Comparison of ENCODE assay signal across 37 cellular contexts in the genomic region with DNA sequence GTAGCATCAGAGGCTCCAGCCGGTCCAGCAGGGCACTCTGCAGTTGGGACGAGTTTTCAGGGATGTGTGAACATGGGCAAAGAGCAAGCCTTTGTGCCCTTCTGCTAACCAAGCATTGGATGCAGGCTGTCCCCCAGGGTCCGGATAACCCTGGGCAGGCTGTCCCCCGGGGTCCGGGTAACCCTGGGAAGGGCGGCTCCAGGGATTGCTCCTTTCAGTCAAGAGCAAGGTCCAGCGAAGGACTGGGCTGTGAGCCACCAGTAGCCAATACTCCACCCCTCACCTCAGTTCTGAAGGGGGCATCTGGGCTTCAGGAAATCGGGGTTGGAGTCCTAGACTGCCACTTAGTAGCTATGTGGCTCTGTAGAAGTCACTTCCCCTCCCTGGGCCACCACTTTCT.
"Had no signal": no experiment of that assay in that cellular context is flagged by ENCODE, and none has a peak within 500 bp of the region (broad histone marks: within the 10 kb centered on the region; RNA-seq: fewer than 3 reads in every experiment).

No MANE protein-coding gene starts in this region.

- H3K4me3 Mint-ChIP-seq: activated B cell treated with CpG ODN at 0.5 μM for 24 hours; activated CD4-positive, alpha-beta memory T cell treated with anti-CD3 and anti-CD28 coated beads for 36 hours; activated CD4-positive, alpha-beta T cell treated with anti-CD3 and anti-CD28 coated beads, Interleukin-2, amount 10 ng/mL, durations not matched to agents 24 days and 14 days; activated CD8-positive, alpha-beta T cell treated with anti-CD3 and anti-CD28 coated beads for 36 hours; activated naive CD4-positive, alpha-beta T cell treated with anti-CD3 and anti-CD28 coated beads for 36 hours; activated naive CD8-positive, alpha-beta T cell treated with anti-CD3 and anti-CD28 coated beads for 36 hours; activated T-cell treated with anti-CD3 and anti-CD28 coated beads, Interleukin-2, amount 50 U/mL, for 4 hours; activated T-cell treated with anti-CD3 and anti-CD28 coated beads, Interleukin-2, amount 50 U/mL, for 72 hours; activated T-helper 1 cell treated with anti-CD3 and anti-CD28 coated beads, Interleukin-12 subunit alpha, Interleukin-12 subunit beta, Interleukin-2, Interleukin-4 antibody, amounts not matched to agents 30 ng/mL and 10 ng/mL and 1 ng/mL, durations not matched to agents 14 hours and 24 hours and 36 hours; activated T-helper 17 cell treated with anti-CD3 and anti-CD28 coated beads, Interleukin-2, amount 50 U/mL, for 72 hours; central memory CD8-positive, alpha-beta T cell; T-helper 1 cell treated with Interleukin-12 subunit alpha and Interleukin-12 subunit beta and Interleukin-4 antibody, amounts not matched to agents 30 μg/mL and 1 μg/mL, for 36 hours; T-helper 2 cell treated with Interferon-gamma antibody and Interleukin-4, amounts not matched to agents 5 μg/mL and 100 μg/mL, for 36 hours had no signal

- ATAC-seq: activated CD8-positive, alpha-beta T cell treated with anti-CD3 and anti-CD28 coated beads for 36 hours; activated naive CD4-positive, alpha-beta T cell treated with anti-CD3 and anti-CD28 coated beads, Interleukin-2, amount 50 U/mL, for 72 hours; activated T-cell treated with anti-CD3 and anti-CD28 coated beads, Interleukin-2, amount 50 U/mL, for 4 hours; activated T-cell treated with anti-CD3 and anti-CD28 coated beads, Interleukin-2, amount 50 U/mL, for 72 hours; activated T-helper 17 cell treated with anti-CD3 and anti-CD28 coated beads, Interleukin-2, amount 50 U/mL, for 72 hours; body of pancreas had no signal

- H3K36me3 Mint-ChIP-seq: activated CD4-positive, alpha-beta memory T cell treated with anti-CD3 and anti-CD28 coated beads for 36 hours; activated naive CD4-positive, alpha-beta T cell treated with anti-CD3 and anti-CD28 coated beads, Interleukin-2, amount 50 U/mL, for 72 hours; activated naive CD8-positive, alpha-beta T cell treated with anti-CD3 and anti-CD28 coated beads for 36 hours had no signal

- H3K4me1 Mint-ChIP-seq: activated B cell treated with CpG ODN at 0.5 μM for 24 hours; activated CD4-positive, alpha-beta T cell treated with anti-CD3 and anti-CD28 coated beads, Interleukin-2, amount 10 ng/mL, durations not matched to agents 24 days and 14 days; activated naive CD8-positive, alpha-beta T cell treated with anti-CD3 and anti-CD28 coated beads for 36 hours; activated T-helper 17 cell treated with anti-CD3 and anti-CD28 coated beads, Interleukin-2, amount 50 U/mL, for 72 hours; central memory CD8-positive, alpha-beta T cell had no signal

- H3K27ac ChIP-seq: adrenal gland, body of pancreas, brain microvascular endothelial cell, cardiac muscle cell, VCaP had no signal

- H3K9me3 Mint-ChIP-seq: activated B cell treated with CpG ODN at 0.5 μM for 24 hours; activated CD4-positive, alpha-beta memory T cell treated with anti-CD3 and anti-CD28 coated beads for 36 hours; activated CD4-positive, alpha-beta T cell treated with anti-CD3 and anti-CD28 coated beads, Interleukin-2, amount 10 ng/mL, durations not matched to agents 24 days and 14 days; activated CD8-positive, alpha-beta T cell treated with anti-CD3 and anti-CD28 coated beads for 36 hours; activated naive CD4-positive, alpha-beta T cell treated with anti-CD3 and anti-CD28 coated beads for 36 hours; activated naive CD4-positive, alpha-beta T cell treated with anti-CD3 and anti-CD28 coated beads, Interleukin-2, amount 50 U/mL, for 72 hours; activated naive CD8-positive, alpha-beta T cell treated with anti-CD3 and anti-CD28 coated beads for 36 hours; activated T-cell treated with anti-CD3 and anti-CD28 coated beads, Interleukin-2, amount 50 U/mL, for 4 hours; activated T-helper 1 cell treated with anti-CD3 and anti-CD28 coated beads, Interleukin-12 subunit alpha, Interleukin-12 subunit beta, Interleukin-2, Interleukin-4 antibody, amounts not matched to agents 30 ng/mL and 10 ng/mL and 1 ng/mL, durations not matched to agents 14 hours and 24 hours and 36 hours; T-helper 2 cell treated with Interferon-gamma antibody and Interleukin-4, amounts not matched to agents 5 μg/mL and 100 μg/mL, for 36 hours had no signal

- H3K9me3 ChIP-seq: adrenal gland, body of pancreas had no signal

- DNase-seq: activated B cell treated with CpG ODN at 0.5 μM for 24 hours; activated CD4-positive, alpha-beta memory T cell treated with anti-CD3 and anti-CD28 coated beads for 36 hours; activated CD4-positive, alpha-beta T cell treated with anti-CD3 and anti-CD28 coated beads for 4 hours; activated CD4-positive, alpha-beta T cell treated with anti-CD3 and anti-CD28 coated beads, Interleukin-2, amount 10 ng/mL, durations not matched to agents 24 days and 14 days; activated CD4-positive, alpha-beta T cell treated with anti-CD3 and anti-CD28 coated beads, Interleukin-2, amount 50 U/mL, for 1 hour; activated CD4-positive, alpha-beta T cell treated with anti-CD3 and anti-CD28 coated beads, Interleukin-2, amount 50 U/mL, for 4 hours; activated CD4-positive, CD25-positive, alpha-beta regulatory T cell treated with anti-CD3 and anti-CD28 coated beads, Interleukin-2, amount 50 U/mL, for 72 hours; activated CD8-positive, alpha-beta memory T cell treated with anti-CD3 and anti-CD28 coated beads, Interleukin-2, amount 50 U/mL, for 4 hours; activated CD8-positive, alpha-beta T cell treated with anti-CD3 and anti-CD28 coated beads for 36 hours; activated effector memory CD4-positive, alpha-beta T cell treated with anti-CD3 and anti-CD28 coated beads, Interleukin-2, amount 50 U/mL, for 16 hours; activated gamma-delta T cell treated with Interleukin-2 at 50 U/mL for 16 hours; activated naive CD4-positive, alpha-beta T cell; activated naive CD4-positive, alpha-beta T cell treated with anti-CD3 and anti-CD28 coated beads for 36 hours; activated naive CD4-positive, alpha-beta T cell treated with anti-CD3 and anti-CD28 coated beads, Interleukin-2, amount 50 U/mL, for 16 hours; activated naive CD8-positive, alpha-beta T cell treated with anti-CD3 and anti-CD28 coated beads for 36 hours; activated T-cell treated with anti-CD3 and anti-CD28 coated beads for 4 hours; activated T-cell treated with anti-CD3 and anti-CD28 coated beads, Interleukin-2, amount 50 U/mL, for 1 hour; activated T-cell treated with anti-CD3 and anti-CD28 coated beads, Interleukin-2, amount 50 U/mL, for 4 hours; activated T-cell treated with anti-CD3 and anti-CD28 coated beads, Interleukin-2, amount 50 U/mL, for 72 hours; adrenal gland; amniotic stem cell; aorta; body of pancreas; brain microvascular endothelial cell; caudate nucleus; cerebellar nuclear complex; T-helper 1 cell; T-helper 2 cell; T-helper 9 cell had no signal

- H3K27me3 ChIP-seq: adrenal gland, body of pancreas, brain microvascular endothelial cell, cardiac muscle cell had no signal

- H3K4me3 ChIP-seq: adrenal gland, body of pancreas, cardiac muscle cell had no signal

- H3K27me3 Mint-ChIP-seq: activated CD4-positive, alpha-beta T cell treated with anti-CD3 and anti-CD28 coated beads, Interleukin-2, amount 10 ng/mL, durations not matched to agents 24 days and 14 days had no signal

- H3K4me1 ChIP-seq: adrenal gland, body of pancreas had no signal

- H3K36me3 ChIP-seq: adrenal gland, brain microvascular endothelial cell, cardiac muscle cell had no signal

- H3K27ac Mint-ChIP-seq: activated B cell treated with CpG ODN at 0.5 μM for 24 hours; activated CD4-positive, alpha-beta memory T cell treated with anti-CD3 and anti-CD28 coated beads for 36 hours; activated CD4-positive, alpha-beta T cell treated with anti-CD3 and anti-CD28 coated beads, Interleukin-2, amount 10 ng/mL, durations not matched to agents 24 days and 14 days; activated CD8-positive, alpha-beta T cell treated with anti-CD3 and anti-CD28 coated beads for 36 hours; activated naive CD4-positive, alpha-beta T cell treated with anti-CD3 and anti-CD28 coated beads for 36 hours; activated naive CD4-positive, alpha-beta T cell treated with anti-CD3 and anti-CD28 coated beads, Interleukin-2, amount 50 U/mL, for 72 hours; activated naive CD8-positive, alpha-beta T cell treated with anti-CD3 and anti-CD28 coated beads for 36 hours; activated T-cell treated with anti-CD3 and anti-CD28 coated beads, Interleukin-2, amount 50 U/mL, for 72 hours; activated T-helper 1 cell treated with anti-CD3 and anti-CD28 coated beads, Interleukin-12 subunit alpha, Interleukin-12 subunit beta, Interleukin-2, Interleukin-4 antibody, amounts not matched to agents 30 ng/mL and 10 ng/mL and 1 ng/mL, durations not matched to agents 14 hours and 24 hours and 36 hours; activated T-helper 17 cell treated with anti-CD3 and anti-CD28 coated beads, Interleukin-2, amount 50 U/mL, for 72 hours; T-helper 1 cell treated with Interleukin-12 subunit alpha and Interleukin-12 subunit beta and Interleukin-4 antibody, amounts not matched to agents 30 μg/mL and 1 μg/mL, for 36 hours; T-helper 2 cell treated with Interferon-gamma antibody and Interleukin-4, amounts not matched to agents 5 μg/mL and 100 μg/mL, for 36 hours had no signal
